ENCODE assay signal across 12 cellular contexts in the genomic region with DNA sequence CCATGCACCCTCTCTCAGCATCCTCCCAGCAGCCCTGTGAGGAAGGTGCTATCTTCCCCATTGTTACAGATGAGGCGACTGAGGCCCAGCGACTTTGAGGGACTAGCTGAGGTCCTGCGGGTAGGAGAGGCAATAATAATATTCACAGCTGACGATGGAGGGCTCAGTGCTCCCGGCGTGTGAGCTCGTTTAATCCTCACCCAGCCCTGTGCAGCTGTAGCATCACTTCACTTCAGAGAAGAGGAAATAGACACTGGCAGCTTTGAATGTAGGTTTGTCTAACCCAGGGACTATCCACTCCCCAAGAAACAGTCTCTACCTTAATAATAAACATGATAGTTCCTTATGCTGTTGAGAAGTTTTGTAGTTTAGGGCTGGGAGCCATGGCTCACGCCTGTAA. TPM values are rescaled to one million over a fixed set of nuclear protein-coding genes. Genes with fewer than 3 reads are reported as not detected.
A peak's percentile ranks its signal among the peaks of the same experiment; 100 is the strongest.
DNase-seq lines count a peak whose midpoint lies in the region; ATAC-seq and TF ChIP-seq lines count a peak whose summit lies in the region.
"Had no signal": no experiment of that assay in that cellular context is flagged by ENCODE, and none has a peak within 500 bp of the region (broad histone marks: within the 10 kb centered on the region; RNA-seq: fewer than 3 reads in every experiment).

No MANE protein-coding gene starts in this region.

- H2BK12ac ChIP-seq in neuronal stem cell (ENCODE audit: low read length): no peak overlapping the region

- no peak overlapping the region for H2BK15ac ChIP-seq in neuronal stem cell (ENCODE audit: low read length)

- H3K18ac ChIP-seq in neuronal stem cell (ENCODE audit: low read length): no peak overlapping the region

- H2AFZ ChIP-seq in neural progenitor cell (replicated peaks) (no peak overlapping the region), neuronal stem cell (ENCODE audit: low read length) (no peak overlapping the region)

- H4K91ac ChIP-seq in neuronal stem cell (ENCODE audit: low read depth, low read length, poor library complexity): no peak overlapping the region

- H3K79me1 ChIP-seq in neuronal stem cell (ENCODE audit: low read depth, low read length): peaks cover 5% of the 10 kb centered on the region

- peaks cover 13% of the 10 kb centered on the region for H3F3A ChIP-seq in neural progenitor cell (ENCODE audit: low read depth)

- H3K4me1 Mint-ChIP-seq in CD8-positive, alpha-beta T cell (ENCODE audit: low read depth): peaks cover 85% of the 10 kb centered on the region
- H3K4me1 Mint-ChIP-seq in activated naive CD8-positive, alpha-beta T cell (ENCODE audit: low read depth): peaks cover 78% of the 10 kb centered on the region
- H3K4me1 Mint-ChIP-seq in neural progenitor cell: peaks cover 50% of the 10 kb centered on the region

- no peak overlapping the region for H4K8ac ChIP-seq in neuronal stem cell (ENCODE audit: low read depth, low read length)

- intact Hi-C loops in CD8-positive, alpha-beta T cell (cut with DNase I, micrococcal nuclease): loop anchor here in 1 of 2 experiments (10.0 kb wide), 1 partner anchor 513 kb away; a partner anchor contains a TSS

- H3K9ac ChIP-seq in neural progenitor cell (no peak overlapping the region), neuronal stem cell (ENCODE audit: low read depth, low read length, poor library complexity) (no peak overlapping the region)

- CTCF ChIA-PET in CD8-positive, alpha-beta T cell (lab: Charles Lee): interaction anchor here (0.8 kb wide), 1 partner anchor 10 kb away, joined by 3 read pairs; no protein-coding TSS in a partner anchor

- no peak overlapping the region for H2BK5ac ChIP-seq in neuronal stem cell (ENCODE audit: low read length)

- H3K4me3 Mint-ChIP-seq in CD8-positive, alpha-beta T cell: peak overlapping the region; percentile 58
- peak overlapping the region; percentile 73 for H3K4me3 Mint-ChIP-seq in activated naive CD8-positive, alpha-beta T cell
- H3K4me3 Mint-ChIP-seq in neural progenitor cell: peak overlapping the region; percentile 9

- H3K27me3 ChIP-seq in CD8-positive, alpha-beta T cell (ENCODE audit: insufficient read depth, low read length): no peaks in the 10 kb centered on the region
- no peaks in the 10 kb centered on the region for H3K27me3 ChIP-seq in neural progenitor cell
- no peaks in the 10 kb centered on the region for H3K27me3 ChIP-seq in neuronal stem cell (ENCODE audit: control insufficient read depth in 3 of 3, insufficient read depth in 3 of 3, low read depth in 1 of 3, low read length in 3 of 3)
- H3K27me3 ChIP-seq: esophagus muscularis mucosa had no signal

- H3K14ac ChIP-seq in neuronal stem cell (ENCODE audit: low read length): no peak overlapping the region

- H4K20me1 ChIP-seq in neural progenitor cell (ENCODE audit: low read depth): peaks cover 40% of the 10 kb centered on the region

- H3K27ac Mint-ChIP-seq in CD8-positive, alpha-beta T cell: peak overlapping the region; percentile 91
- peak overlapping the region; percentile 94 for H3K27ac Mint-ChIP-seq in activated naive CD8-positive, alpha-beta T cell
- peak overlapping the region; percentile 29 for H3K27ac Mint-ChIP-seq in neural progenitor cell

- H3K79me2 ChIP-seq in neural progenitor cell (ENCODE audit: low read depth): peaks cover 6% of the 10 kb centered on the region

- no peaks in the 10 kb centered on the region for H3K9me3 ChIP-seq in CD8-positive, alpha-beta T cell (ENCODE audit: low read length)
- H3K9me3 ChIP-seq in neural progenitor cell (ENCODE audit: low read depth): no peaks in the 10 kb centered on the region
- H3K9me3 ChIP-seq in neuronal stem cell (replicated peaks in 1 of 2; ENCODE audit: control insufficient read depth in 2 of 2, insufficient read depth in 1 of 2, low read depth in 1 of 2, low read length in 2 of 2): no peaks in the 10 kb centered on the region
- H3K9me3 ChIP-seq: esophagus muscularis mucosa, prostate gland had no signal

- H3K23ac ChIP-seq in neuronal stem cell (ENCODE audit: low read depth, low read length, poor library complexity): no peak overlapping the region

- no peak overlapping the region for H2AK5ac ChIP-seq in neuronal stem cell (ENCODE audit: low read depth, low read length)

- H3K4me2 ChIP-seq in neural progenitor cell: no peak overlapping the region
- H3K4me2 ChIP-seq in neuronal stem cell (ENCODE audit: insufficient read depth, low read length, poor library complexity, severe bottlenecking): no peak overlapping the region

- no peak overlapping the region for H3K4ac ChIP-seq in neuronal stem cell (ENCODE audit: low read length)

- peak; percentile 65 for ATAC-seq in CD8-positive, alpha-beta T cell
- no peak for ATAC-seq in GM19452 (IDR thresholded peaks at IDR 0.05; ENCODE audit: unreplicated experiment)

- no peak for TF ChIP-seq CTCF in CD8-positive, alpha-beta T cell (IDR thresholded peaks at IDR 0.05)
- TF ChIP-seq CTCF in neural progenitor cell (IDR thresholded peaks at IDR 0.05): no peak

- no peaks in the 10 kb centered on the region for H3K27me3 Mint-ChIP-seq in CD8-positive, alpha-beta T cell (ENCODE audit: low read depth)
- no peaks in the 10 kb centered on the region for H3K27me3 Mint-ChIP-seq in activated naive CD8-positive, alpha-beta T cell
- peaks cover 2% of the 10 kb centered on the region for H3K27me3 Mint-ChIP-seq in neural progenitor cell (ENCODE audit: insufficient read depth, low read depth)

- no peak overlapping the region for H2BK120ac ChIP-seq in neuronal stem cell (ENCODE audit: low read depth, low read length)

- peak in 1 of 7 experiments; percentile 44 for DNase-seq in CD8-positive, alpha-beta T cell
- DNase-seq in Jurkat, Clone E6-1 (ENCODE audit: low read depth, low spot score): peak; percentile 66
- DNase-seq in neural progenitor cell (ENCODE audit: low spot score) (no peak), amniotic stem cell (lab: John Stamatoyannopoulos, UW) (no peak), neuronal stem cell (ENCODE audit: low spot score) (no peak)
- DNase-seq: Kasumi-1; NCI-H146; stimulated activated CD4-positive, alpha-beta T cell treated with anti-CD3 and anti-CD28 coated beads, Interleukin-12 subunit alpha, Interleukin-12 subunit beta, amount 100 ng/mL, for 4 hours had no signal

- WGBS in neuronal stem cell (ENCODE audit: extremely low coverage in 2 of 2, insufficient read length in 2 of 2, insufficient replicate concordance in 1 of 2), 2 donors: no CpG with 5 or more reads among the region's 8 CpGs

- H3K36me3 ChIP-seq in CD8-positive, alpha-beta T cell (ENCODE audit: insufficient read depth, low read length): peaks cover 31% of the 10 kb centered on the region
- H3K36me3 ChIP-seq in neural progenitor cell (no peaks in the 10 kb centered on the region), neuronal stem cell (replicated peaks in 1 of 2; ENCODE audit: control insufficient read depth in 2 of 2, insufficient read depth in 2 of 2, low read length in 2 of 2) (peaks cover 12 to 81% of the 10 kb centered on the region in 2 donors)
- H3K36me3 ChIP-seq: prostate gland had no signal

- H3K4me1 ChIP-seq in CD8-positive, alpha-beta T cell (ENCODE audit: insufficient read depth, low read length): peaks cover 89% of the 10 kb centered on the region
- H3K4me1 ChIP-seq in neural progenitor cell (peaks cover 21% of the 10 kb centered on the region), neuronal stem cell (ENCODE audit: control insufficient read depth in 2 of 2, insufficient read depth in 1 of 2, low read depth in 1 of 2, low read length in 2 of 2) (peaks cover 7 to 14% of the 10 kb centered on the region in 2 donors)
- H3K4me1 ChIP-seq: prostate gland had no signal

- peak overlapping the region; percentile 18 for H3K27ac ChIP-seq in CD8-positive, alpha-beta T cell (ENCODE audit: low read depth, low read length)
- H3K27ac ChIP-seq in neural progenitor cell (no peak overlapping the region), neuronal stem cell (replicated peaks; ENCODE audit: low read length) (no peak overlapping the region)
- H3K27ac ChIP-seq: prostate gland had no signal

- H3K4me3 ChIP-seq in CD8-positive, alpha-beta T cell (ENCODE audit: low read depth, low read length): no peak overlapping the region
- H3K4me3 ChIP-seq in Jurkat, Clone E6-1 (ENCODE audit: low read length): no peak overlapping the region
- H3K4me3 ChIP-seq in neural progenitor cell: no peak overlapping the region
- no peak overlapping the region for H3K4me3 ChIP-seq in neuronal stem cell (ENCODE audit: low read length in 2 of 2)
- H3K4me3 ChIP-seq: esophagus muscularis mucosa, prostate gland had no signal

- peaks cover 52% of the 10 kb centered on the region for H3K36me3 Mint-ChIP-seq in CD8-positive, alpha-beta T cell
- no peaks in the 10 kb centered on the region for H3K36me3 Mint-ChIP-seq in activated naive CD8-positive, alpha-beta T cell
- H3K36me3 Mint-ChIP-seq in neural progenitor cell: peaks cover 7% of the 10 kb centered on the region

- no peaks in the 10 kb centered on the region for H3K9me3 Mint-ChIP-seq in CD8-positive, alpha-beta T cell
- H3K9me3 Mint-ChIP-seq in activated naive CD8-positive, alpha-beta T cell (ENCODE audit: low read depth): no peaks in the 10 kb centered on the region
- H3K9me3 Mint-ChIP-seq in neural progenitor cell: no peaks in the 10 kb centered on the region

- POLR2A ChIA-PET in CD8-positive, alpha-beta T cell (lab: Charles Lee): interaction anchor here (0.6 to 2.1 kb wide), 6 partner anchors 10 to 126 kb away, joined by 3 to 10 read pairs (median 4); a partner anchor contains a TSS

RNA-seq across cellular contexts. Expression of a gene that starts 21.6 kb away (rescaled TPM):
- 10 to 100 TPM; 51.6 to 57.1 TPM for total RNA-seq in CD8-positive, alpha-beta T cell
- 90.9 TPM for polyA plus RNA-seq in Jurkat, Clone E6-1 (2012; ENCODE audit: insufficient read depth, insufficient read length)
- total RNA-seq in neural progenitor cell (ENCODE audit: low replicate concordance): 45.2 and 85.1 TPM in 2 replicates
- polyA plus RNA-seq in neuronal stem cell (2013, experiment 1 of 2): 77.5 TPM
- polyA plus RNA-seq in neuronal stem cell (2013, experiment 2 of 2): 79.6 TPM

RNA-seq across cellular contexts. Expression of a gene that starts 37.9 kb away (rescaled TPM):
- 1,000 to 10,000 TPM; 2,036 to 2,052 TPM for total RNA-seq in CD8-positive, alpha-beta T cell
- polyA plus RNA-seq in Jurkat, Clone E6-1 (2012; ENCODE audit: insufficient read depth, insufficient read length): 2,665 TPM
- 1,779 and 3,404 TPM in 2 replicates for total RNA-seq in neural progenitor cell (ENCODE audit: low replicate concordance)
- polyA plus RNA-seq in neuronal stem cell (2013, experiment 1 of 2): 5,636 TPM
- 5,601 TPM for polyA plus RNA-seq in neuronal stem cell (2013, experiment 2 of 2)

Comparison
In these comparisons a context has a peak if more than half of its experiments do, and no peak if none do; other contexts are left out.
1. H3K27ac Mint-ChIP-seq: peak in every context shown above with its lines; median percentile 94 in activated naive CD8-positive, alpha-beta T cell; 91 in CD8-positive, alpha-beta T cell; 29 in neural progenitor cell.
2. H3K4me3 Mint-ChIP-seq: peak in every context shown above with its lines; median percentile 73 in activated naive CD8-positive, alpha-beta T cell; 58 in CD8-positive, alpha-beta T cell; 9 in neural progenitor cell.